Comparison of ENCODE assay signal across 2 cellular contexts in the genomic region with DNA sequence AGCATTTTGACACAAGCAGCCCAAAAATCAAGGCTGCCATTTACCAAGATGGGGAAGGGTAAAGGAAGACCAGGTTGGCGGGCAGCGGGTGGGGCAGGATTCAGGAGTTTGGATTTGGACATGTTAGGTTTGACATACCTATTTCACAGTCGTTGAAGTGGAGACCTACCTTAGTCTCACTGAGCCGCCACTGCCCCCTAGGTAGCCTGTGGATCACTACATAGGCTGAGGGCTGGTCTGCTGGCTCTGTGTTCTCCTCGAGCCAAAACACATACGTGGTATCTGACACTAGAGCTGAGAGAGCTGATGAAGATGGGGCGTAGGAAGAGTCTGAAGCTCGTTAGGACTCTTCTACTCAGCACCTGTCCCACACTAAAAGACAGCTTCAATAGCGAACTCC.
TF ChIP-seq lines count a peak whose summit lies in the region.

No MANE protein-coding gene starts in this region.

TF ChIP-seq in A549, 52 proteins besides CTCF, POLR2A, EP300 and RAD21 (continued from another document):
- TF ChIP-seq, protein P1, sequence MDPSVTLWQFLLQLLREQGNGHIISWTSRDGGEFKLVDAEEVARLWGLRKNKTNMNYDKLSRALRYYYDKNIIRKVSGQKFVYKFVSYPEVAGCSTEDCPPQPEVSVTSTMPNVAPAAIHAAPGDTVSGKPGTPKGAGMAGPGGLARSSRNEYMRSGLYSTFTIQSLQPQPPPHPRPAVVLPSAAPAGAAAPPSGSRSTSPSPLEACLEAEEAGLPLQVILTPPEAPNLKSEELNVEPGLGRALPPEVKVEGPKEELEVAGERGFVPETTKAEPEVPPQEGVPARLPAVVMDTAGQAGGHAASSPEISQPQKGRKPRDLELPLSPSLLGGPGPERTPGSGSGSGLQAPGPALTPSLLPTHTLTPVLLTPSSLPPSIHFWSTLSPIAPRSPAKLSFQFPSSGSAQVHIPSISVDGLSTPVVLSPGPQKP (IDR thresholded peaks at IDR 0.05; ENCODE audit: low read depth, low read length), result no peak
- TF ChIP-seq, protein P2, sequence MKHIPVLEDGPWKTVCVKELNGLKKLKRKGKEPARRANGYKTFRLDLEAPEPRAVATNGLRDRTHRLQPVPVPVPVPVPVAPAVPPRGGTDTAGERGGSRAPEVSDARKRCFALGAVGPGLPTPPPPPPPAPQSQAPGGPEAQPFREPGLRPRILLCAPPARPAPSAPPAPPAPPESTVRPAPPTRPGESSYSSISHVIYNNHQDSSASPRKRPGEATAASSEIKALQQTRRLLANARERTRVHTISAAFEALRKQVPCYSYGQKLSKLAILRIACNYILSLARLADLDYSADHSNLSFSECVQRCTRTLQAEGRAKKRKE (CRISPR knock-in tag; IDR thresholded peaks at IDR 0.05; ENCODE audit: low read depth), result no peak
- TF ChIP-seq KDM5A (IDR thresholded peaks at IDR 0.05), result no peak
- no peak for TF ChIP-seq CBX8 (IDR thresholded peaks at IDR 0.05)
- no peak for TF ChIP-seq ZSCAN20 (CRISPR knock-in tag; IDR thresholded peaks at IDR 0.05)
- TF ChIP-seq, protein P3, sequence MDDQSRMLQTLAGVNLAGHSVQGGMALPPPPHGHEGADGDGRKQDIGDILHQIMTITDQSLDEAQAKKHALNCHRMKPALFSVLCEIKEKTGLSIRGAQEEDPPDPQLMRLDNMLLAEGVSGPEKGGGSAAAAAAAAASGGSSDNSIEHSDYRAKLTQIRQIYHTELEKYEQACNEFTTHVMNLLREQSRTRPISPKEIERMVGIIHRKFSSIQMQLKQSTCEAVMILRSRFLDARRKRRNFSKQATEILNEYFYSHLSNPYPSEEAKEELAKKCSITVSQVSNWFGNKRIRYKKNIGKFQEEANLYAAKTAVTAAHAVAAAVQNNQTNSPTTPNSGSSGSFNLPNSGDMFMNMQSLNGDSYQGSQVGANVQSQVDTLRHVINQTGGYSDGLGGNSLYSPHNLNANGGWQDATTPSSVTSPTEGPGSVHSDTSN (IDR thresholded peaks at IDR 0.05), result no peak
- TF ChIP-seq NPAS2 (CRISPR knock-in tag; IDR thresholded peaks at IDR 0.05; ENCODE audit: borderline replicate concordance), result no peak
- TF ChIP-seq JUNB (IDR thresholded peaks at IDR 0.05), result no peak

TF ChIP-seq in WTC11, 78 proteins besides CTCF, POLR2A, EP300 and RAD21 (continued from another document):
- TF ChIP-seq, protein P4, sequence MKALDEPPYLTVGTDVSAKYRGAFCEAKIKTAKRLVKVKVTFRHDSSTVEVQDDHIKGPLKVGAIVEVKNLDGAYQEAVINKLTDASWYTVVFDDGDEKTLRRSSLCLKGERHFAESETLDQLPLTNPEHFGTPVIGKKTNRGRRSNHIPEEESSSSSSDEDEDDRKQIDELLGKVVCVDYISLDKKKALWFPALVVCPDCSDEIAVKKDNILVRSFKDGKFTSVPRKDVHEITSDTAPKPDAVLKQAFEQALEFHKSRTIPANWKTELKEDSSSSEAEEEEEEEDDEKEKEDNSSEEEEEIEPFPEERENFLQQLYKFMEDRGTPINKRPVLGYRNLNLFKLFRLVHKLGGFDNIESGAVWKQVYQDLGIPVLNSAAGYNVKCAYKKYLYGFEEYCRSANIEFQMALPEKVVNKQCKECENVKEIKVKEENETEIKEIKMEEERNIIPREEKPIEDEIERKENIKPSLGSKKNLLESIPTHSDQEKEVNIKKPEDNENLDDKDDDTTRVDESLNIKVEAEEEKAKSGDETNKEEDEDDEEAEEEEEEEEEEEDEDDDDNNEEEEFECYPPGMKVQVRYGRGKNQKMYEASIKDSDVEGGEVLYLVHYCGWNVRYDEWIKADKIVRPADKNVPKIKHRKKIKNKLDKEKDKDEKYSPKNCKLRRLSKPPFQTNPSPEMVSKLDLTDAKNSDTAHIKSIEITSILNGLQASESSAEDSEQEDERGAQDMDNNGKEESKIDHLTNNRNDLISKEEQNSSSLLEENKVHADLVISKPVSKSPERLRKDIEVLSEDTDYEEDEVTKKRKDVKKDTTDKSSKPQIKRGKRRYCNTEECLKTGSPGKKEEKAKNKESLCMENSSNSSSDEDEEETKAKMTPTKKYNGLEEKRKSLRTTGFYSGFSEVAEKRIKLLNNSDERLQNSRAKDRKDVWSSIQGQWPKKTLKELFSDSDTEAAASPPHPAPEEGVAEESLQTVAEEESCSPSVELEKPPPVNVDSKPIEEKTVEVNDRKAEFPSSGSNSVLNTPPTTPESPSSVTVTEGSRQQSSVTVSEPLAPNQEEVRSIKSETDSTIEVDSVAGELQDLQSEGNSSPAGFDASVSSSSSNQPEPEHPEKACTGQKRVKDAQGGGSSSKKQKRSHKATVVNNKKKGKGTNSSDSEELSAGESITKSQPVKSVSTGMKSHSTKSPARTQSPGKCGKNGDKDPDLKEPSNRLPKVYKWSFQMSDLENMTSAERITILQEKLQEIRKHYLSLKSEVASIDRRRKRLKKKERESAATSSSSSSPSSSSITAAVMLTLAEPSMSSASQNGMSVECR (CRISPR knock-in tag; IDR thresholded peaks at IDR 0.05; ENCODE audit: borderline replicate concordance), result no peak
- no peak for TF ChIP-seq TEAD1 (CRISPR knock-in tag; IDR thresholded peaks at IDR 0.05)
- TF ChIP-seq, protein P5, sequence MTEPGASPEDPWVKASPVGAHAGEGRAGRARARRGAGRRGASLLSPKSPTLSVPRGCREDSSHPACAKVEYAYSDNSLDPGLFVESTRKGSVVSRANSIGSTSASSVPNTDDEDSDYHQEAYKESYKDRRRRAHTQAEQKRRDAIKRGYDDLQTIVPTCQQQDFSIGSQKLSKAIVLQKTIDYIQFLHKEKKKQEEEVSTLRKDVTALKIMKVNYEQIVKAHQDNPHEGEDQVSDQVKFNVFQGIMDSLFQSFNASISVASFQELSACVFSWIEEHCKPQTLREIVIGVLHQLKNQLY (CRISPR knock-in tag; IDR thresholded peaks at IDR 0.05), result no peak
- TF ChIP-seq, protein P6, sequence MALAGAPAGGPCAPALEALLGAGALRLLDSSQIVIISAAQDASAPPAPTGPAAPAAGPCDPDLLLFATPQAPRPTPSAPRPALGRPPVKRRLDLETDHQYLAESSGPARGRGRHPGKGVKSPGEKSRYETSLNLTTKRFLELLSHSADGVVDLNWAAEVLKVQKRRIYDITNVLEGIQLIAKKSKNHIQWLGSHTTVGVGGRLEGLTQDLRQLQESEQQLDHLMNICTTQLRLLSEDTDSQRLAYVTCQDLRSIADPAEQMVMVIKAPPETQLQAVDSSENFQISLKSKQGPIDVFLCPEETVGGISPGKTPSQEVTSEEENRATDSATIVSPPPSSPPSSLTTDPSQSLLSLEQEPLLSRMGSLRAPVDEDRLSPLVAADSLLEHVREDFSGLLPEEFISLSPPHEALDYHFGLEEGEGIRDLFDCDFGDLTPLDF (CRISPR knock-in tag; IDR thresholded peaks at IDR 0.05), result no peak
- TF ChIP-seq CBFB (CRISPR knock-in tag; IDR thresholded peaks at IDR 0.05; ENCODE audit: low read depth), result no peak
- TF ChIP-seq, protein P7, sequence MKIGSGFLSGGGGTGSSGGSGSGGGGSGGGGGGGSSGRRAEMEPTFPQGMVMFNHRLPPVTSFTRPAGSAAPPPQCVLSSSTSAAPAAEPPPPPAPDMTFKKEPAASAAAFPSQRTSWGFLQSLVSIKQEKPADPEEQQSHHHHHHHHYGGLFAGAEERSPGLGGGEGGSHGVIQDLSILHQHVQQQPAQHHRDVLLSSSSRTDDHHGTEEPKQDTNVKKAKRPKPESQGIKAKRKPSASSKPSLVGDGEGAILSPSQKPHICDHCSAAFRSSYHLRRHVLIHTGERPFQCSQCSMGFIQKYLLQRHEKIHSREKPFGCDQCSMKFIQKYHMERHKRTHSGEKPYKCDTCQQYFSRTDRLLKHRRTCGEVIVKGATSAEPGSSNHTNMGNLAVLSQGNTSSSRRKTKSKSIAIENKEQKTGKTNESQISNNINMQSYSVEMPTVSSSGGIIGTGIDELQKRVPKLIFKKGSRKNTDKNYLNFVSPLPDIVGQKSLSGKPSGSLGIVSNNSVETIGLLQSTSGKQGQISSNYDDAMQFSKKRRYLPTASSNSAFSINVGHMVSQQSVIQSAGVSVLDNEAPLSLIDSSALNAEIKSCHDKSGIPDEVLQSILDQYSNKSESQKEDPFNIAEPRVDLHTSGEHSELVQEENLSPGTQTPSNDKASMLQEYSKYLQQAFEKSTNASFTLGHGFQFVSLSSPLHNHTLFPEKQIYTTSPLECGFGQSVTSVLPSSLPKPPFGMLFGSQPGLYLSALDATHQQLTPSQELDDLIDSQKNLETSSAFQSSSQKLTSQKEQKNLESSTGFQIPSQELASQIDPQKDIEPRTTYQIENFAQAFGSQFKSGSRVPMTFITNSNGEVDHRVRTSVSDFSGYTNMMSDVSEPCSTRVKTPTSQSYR (CRISPR knock-in tag; IDR thresholded peaks at IDR 0.05), result no peak
